ENCODE assay signal across 8 cellular contexts in the genomic region with DNA sequence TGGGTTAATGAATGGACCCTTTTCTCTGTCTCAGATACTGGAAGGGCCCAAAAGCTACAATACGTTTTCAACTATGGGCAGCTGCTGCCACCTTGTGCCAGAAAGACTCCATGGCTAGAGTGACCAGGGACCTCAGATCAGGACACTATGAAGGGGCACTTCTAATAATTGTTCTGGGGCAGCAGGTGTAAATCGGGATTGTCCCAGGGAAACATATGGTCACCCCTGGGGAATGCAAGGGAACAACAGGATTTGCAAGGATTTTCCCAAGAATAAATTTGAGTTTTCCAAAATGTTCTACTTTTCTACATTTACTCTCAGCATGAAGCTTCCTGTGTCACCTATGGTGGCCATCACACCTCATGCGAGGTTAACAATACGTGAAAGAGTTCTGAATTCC. TPM values are rescaled to one million over a fixed set of nuclear protein-coding genes. Genes with fewer than 3 reads are reported as not detected.
A peak's percentile ranks its signal among the peaks of the same experiment; 100 is the strongest.
DNase-seq lines count a peak whose midpoint lies in the region; ATAC-seq and TF ChIP-seq lines count a peak whose summit lies in the region.

No MANE protein-coding gene starts in this region.

- H2AFZ ChIP-seq in H9 (ENCODE audit: low read length), result no peak overlapping the region

- no peaks in the 10 kb centered on the region for H3K9me3 ChIP-seq in H9 (ENCODE audit: control insufficient read depth, low read depth, low read length)

- peaks cover 6 to 14% (median 9%) of the 10 kb centered on the region in 3 donors for H3K27me3 Mint-ChIP-seq in CD14-positive monocyte (ENCODE audit: low read depth in 3 of 3)
- peaks cover 39% of the 10 kb centered on the region for H3K27me3 Mint-ChIP-seq in H9 (ENCODE audit: low read depth)

- H2BK15ac ChIP-seq in H9 (ENCODE audit: low read depth, low read length), result no peak overlapping the region

- ATAC-seq in HG02981 (IDR thresholded peaks at IDR 0.05; ENCODE audit: unreplicated experiment), result no peak

- no peaks in the 10 kb centered on the region for H3K23me2 ChIP-seq in H9 (ENCODE audit: insufficient read length, low read depth, low read length, poor library complexity, severe bottlenecking)

- no peaks in the 10 kb centered on the region for H3K79me2 ChIP-seq in H9 (ENCODE audit: insufficient read depth, low read length)

- no peak overlapping the region for H2AK5ac ChIP-seq in H9 (ENCODE audit: insufficient read length, low read length)

- H3K4ac ChIP-seq in H9 (ENCODE audit: low read depth, low read length), result no peak overlapping the region

- H3K4me1 ChIP-seq in H9 (ENCODE audit: insufficient read depth, low read length), result peaks cover 7% of the 10 kb centered on the region; the same call in 1 of the 2 replicates

- H2BK5ac ChIP-seq in H9 (ENCODE audit: insufficient read length, low read length), result no peak overlapping the region

- H3K56ac ChIP-seq in H9 (ENCODE audit: insufficient read length, low read depth, low read length), result no peak overlapping the region

- H2BK20ac ChIP-seq in H9 (ENCODE audit: low read depth, low read length, poor library complexity, severe bottlenecking), result no peak overlapping the region

- H3K27ac ChIP-seq in H9 (ENCODE audit: insufficient read length, low read depth, low read length) (no peak overlapping the region), caudate nucleus (ENCODE audit: low read depth, low read length) (no peak overlapping the region)

- H3K23ac ChIP-seq in H9 (ENCODE audit: insufficient read length, low read depth, low read length), result no peak overlapping the region

- H3T11ph ChIP-seq in H9 (ENCODE audit: low read length), result no peak overlapping the region

- H3K4me1 Mint-ChIP-seq in CD14-positive monocyte, result no peaks in the 10 kb centered on the region
- peaks cover 41 to 52% of the 10 kb centered on the region in 2 experiments for H3K4me1 Mint-ChIP-seq in H9

- DNase-seq in CD14-positive monocyte (ENCODE audit: low spot score) (no peak), H9 (peak; percentile 68), NCI-H2171 (lab: John Stamatoyannopoulos, UW) (peak; percentile 14), caudate nucleus (lab: John Stamatoyannopoulos, UW) (peak in 37 of 61 donors; percentile 4 to 63 (median 17)), left kidney (ENCODE audit: low read depth, low spot score) (peak; percentile 81)
- peak; percentile 49 for DNase-seq in activated CD4-positive, CD25-positive, alpha-beta regulatory T cell treated with anti-CD3 and anti-CD28 coated beads, Interleukin-2, amount 50 U/mL, for 72 hours
- peak; percentile 15 to 40 (median 37) for DNase-seq in stimulated activated CD4-positive, alpha-beta T cell treated with anti-CD3 and anti-CD28 coated beads, TNF-alpha, amount 100 ng/mL, for 48 hours (ENCODE audit: low read depth in 3 of 3)

- no CpG with 5 or more reads among the region's 4 CpGs for WGBS in H9 (ENCODE audit: extremely low coverage, insufficient read length, low lambda C conversion rate)

- no peak overlapping the region for H3K18ac ChIP-seq in H9 (ENCODE audit: insufficient read length, low read depth, low read length)

- H3K36me3 Mint-ChIP-seq in CD14-positive monocyte (no peaks in the 10 kb centered on the region), H9 (ENCODE audit: insufficient read depth in 1 of 3, low read depth in 3 of 3) (no peaks in the 10 kb centered on the region)

- H2BK12ac ChIP-seq in H9 (ENCODE audit: insufficient read length, low read depth, low read length), result no peak overlapping the region

- no peaks in the 10 kb centered on the region for H4K20me1 ChIP-seq in H9 (ENCODE audit: control insufficient read depth, insufficient read depth, insufficient read length)

- H4K91ac ChIP-seq in H9 (ENCODE audit: insufficient read length, low read depth, low read length), result no peak overlapping the region

- H3K27ac Mint-ChIP-seq in CD14-positive monocyte (no peak overlapping the region), H9 (0 out of 7 replicates have a peak overlapping the region, but pooled peaks of 1 of the 3 experiments have one; percentile 52)

- TF ChIP-seq CTCF in CD14-positive monocyte (IDR thresholded peaks at IDR 0.05) (peak; percentile 87), H9 (conservative IDR thresholded peaks at IDR 0.05) (peak; percentile 81)

- H3K9me3 Mint-ChIP-seq in CD14-positive monocyte, result no peaks in the 10 kb centered on the region
- 0 out of 5 replicates have a peak, but pooled peaks cover 0 to 2% of the 10 kb centered on the region in 2 experiments for H3K9me3 Mint-ChIP-seq in H9

- no peak overlapping the region for H3K9ac ChIP-seq in H9 (ENCODE audit: extremely low read depth, insufficient read length, low read length)

- H3K4me3 Mint-ChIP-seq in CD14-positive monocyte (no peak overlapping the region), H9 (no peak overlapping the region)

- H3K79me1 ChIP-seq in H9 (ENCODE audit: insufficient read depth, low read depth, low read length, poor library complexity, severe bottlenecking), result no peaks in the 10 kb centered on the region

- no peak overlapping the region for H3K14ac ChIP-seq in H9 (ENCODE audit: insufficient read depth, low read length)

- H3K27me3 ChIP-seq in H9 (ENCODE audit: insufficient read depth, low read length), result no peaks in the 10 kb centered on the region; the same call in 1 of the 2 replicates

- H3K4me2 ChIP-seq in H9 (ENCODE audit: insufficient read depth, insufficient read length, low read length), result no peak overlapping the region

- H4K8ac ChIP-seq in H9 (replicated peaks; ENCODE audit: insufficient read length, low read depth, low read length), result no peak overlapping the region

- no peak overlapping the region for H2BK120ac ChIP-seq in H9 (ENCODE audit: low read depth, low read length, poor library complexity, severe bottlenecking)

- no peak overlapping the region for H4K5ac ChIP-seq in H9 (ENCODE audit: insufficient read length, low read depth, low read length)

- intact Hi-C loops in CD14-positive monocyte (cut with micrococcal nuclease), result loop anchor here (2.0 to 5.0 kb wide), 3 partner anchors 45 to 350 kb away; no protein-coding TSS in a partner anchor

RNA-seq across cellular contexts. Expression of gene FCAMR, which starts 12.0 kb away (rescaled TPM):
- polyA plus RNA-seq in CD14-positive monocyte, result not detected
- not detected in 2 replicates for total RNA-seq in H9 (2021)

RNA-seq across cellular contexts. Expression of gene PIGR, which starts 36.0 kb away (rescaled TPM):
- polyA plus RNA-seq in CD14-positive monocyte, result not detected
- total RNA-seq in H9 (2021), result not detected in 2 replicates

RNA-seq across cellular contexts. Expression of gene C1orf116, which starts 50.3 kb away (rescaled TPM):
- polyA plus RNA-seq in CD14-positive monocyte, result under 1 TPM in 1 of 2 donors, not detected in 1; 0.03 TPM
- total RNA-seq in H9 (2021), result 0.48 and 0.55 TPM in 2 replicates
